9 cellular contexts compared by ENCODE assay signal in genomic region chr3:58419782-58420512, GRCh38. TPM values are rescaled to one million over a fixed set of nuclear protein-coding genes. Genes with fewer than 3 reads are reported as not detected.
DNase-seq lines count a peak whose midpoint lies in the region; ATAC-seq lines count a peak whose summit lies in the region.
"Had no signal": no experiment of that assay in that cellular context is flagged by ENCODE, and none has a peak within 500 bp of the region (broad histone marks: within the 10 kb centered on the region; RNA-seq: fewer than 3 reads in every experiment).

No MANE protein-coding gene starts in this region.

- no peaks in the 10 kb centered on the region for H3K9me3 ChIP-seq in BLaER1
- no peaks in the 10 kb centered on the region for H3K9me3 ChIP-seq in CD4-positive, alpha-beta memory T cell (ENCODE audit: control insufficient read depth in 1 of 2, low read length in 2 of 2)

- peaks cover 6% of the 10 kb centered on the region; the same call in 1 of the 2 replicates for H3K4me1 ChIP-seq in BLaER1
- H3K4me1 ChIP-seq in CD4-positive, alpha-beta memory T cell (ENCODE audit: insufficient read depth, low read length), result no peaks in the 10 kb centered on the region

- peak; percentile 18 for DNase-seq in iris pigment epithelial cell (ENCODE audit: low read depth)
- DNase-seq in inferior parietal cortex (ENCODE audit: extremely low spot score), result no peak
- no peak for DNase-seq in Kasumi-1 (lab: John Stamatoyannopoulos, UW)
- DNase-seq in NCI-H128 (lab: John Stamatoyannopoulos, UW; ENCODE audit: unreplicated experiment), result no peak
- DNase-seq in CD4-positive, alpha-beta memory T cell, result no peak

- POLR2A ChIA-PET in CD4-positive, alpha-beta memory T cell (lab: Charles Lee; ENCODE audit: partially characterized antibody), result no interaction called here

- H4K20me1 ChIP-seq in BLaER1, result peaks cover 7% of the 10 kb centered on the region; the same call in 1 of the 2 replicates

- peaks cover 31 to 34% (median 32%) of the 10 kb centered on the region in 3 donors for H3K4me1 Mint-ChIP-seq in IgD-negative memory B cell
- peaks cover 0 to 1% (median 0%) of the 10 kb centered on the region in 4 donors for H3K4me1 Mint-ChIP-seq in CD4-positive, alpha-beta memory T cell

- no peak overlapping the region for H3K4me3 ChIP-seq in BLaER1
- H3K4me3 ChIP-seq in CD4-positive, alpha-beta memory T cell (ENCODE audit: low read length in 2 of 2), result no peak overlapping the region

- intact Hi-C loops in CD4-positive, alpha-beta memory T cell (cut with micrococcal nuclease), result no loop called here

- CTCF ChIA-PET in CD4-positive, alpha-beta memory T cell (lab: Charles Lee; ENCODE audit: partially characterized antibody), result interaction anchor here (1.0 to 1.1 kb wide), 3 partner anchors 9 to 113 kb away, joined by 3 to 4 read pairs (median 3); no protein-coding TSS in a partner anchor

- H3K27me3 ChIP-seq in BLaER1, result no peaks in the 10 kb centered on the region
- no peaks in the 10 kb centered on the region for H3K27me3 ChIP-seq in CD4-positive, alpha-beta memory T cell (ENCODE audit: insufficient read depth, low read length)

- no peak overlapping the region; the same call in 1 of the 2 replicates for H3K4me2 ChIP-seq in BLaER1

- peak overlapping the region; percentile 1; the same call in 1 of the 2 replicates for H3K27ac ChIP-seq in BLaER1
- H3K27ac ChIP-seq in CD4-positive, alpha-beta memory T cell (ENCODE audit: low read depth, low read length), result no peak overlapping the region

- H3K4me3 Mint-ChIP-seq in IgD-negative memory B cell, result peak overlapping the region in 3 of 4 donors; percentile 6 to 91 (median 14)
- H3K4me3 Mint-ChIP-seq in CD4-positive, alpha-beta memory T cell, result no peak overlapping the region

- H3K36me3 ChIP-seq in BLaER1, result peaks cover 100% of the 10 kb centered on the region
- H3K36me3 ChIP-seq in CD4-positive, alpha-beta memory T cell (ENCODE audit: insufficient read depth, low read length), result peaks cover 15% of the 10 kb centered on the region

- peak overlapping the region; percentile 80 to 90 (median 89) for H3K27ac Mint-ChIP-seq in IgD-negative memory B cell
- H3K27ac Mint-ChIP-seq in CD4-positive, alpha-beta memory T cell, result peak overlapping the region in 3 of 7 donors; percentile 50 to 82 (median 78)

- H3K27me3 Mint-ChIP-seq in IgD-negative memory B cell, result no peaks in the 10 kb centered on the region
- no peaks in the 10 kb centered on the region for H3K27me3 Mint-ChIP-seq in CD4-positive, alpha-beta memory T cell

- peak; percentile 54 for ATAC-seq in GM19467 (IDR thresholded peaks at IDR 0.05; ENCODE audit: unreplicated experiment)

- 0 out of 2 replicates have a peak overlapping the region, but pooled peaks have one; percentile 8 for H3K9ac ChIP-seq in BLaER1

- H3K9me3 Mint-ChIP-seq in IgD-negative memory B cell, result no peaks in the 10 kb centered on the region
- no peaks in the 10 kb centered on the region for H3K9me3 Mint-ChIP-seq in CD4-positive, alpha-beta memory T cell
- H3K9me3 Mint-ChIP-seq: activated naive CD4-positive, alpha-beta T cell treated with anti-CD3 and anti-CD28 coated beads, Interleukin-2, amount 50 U/mL, for 72 hours had no signal

- H3K36me3 Mint-ChIP-seq in IgD-negative memory B cell, result peaks cover 3% of the 10 kb centered on the region
- peaks cover 11 to 41% of the 10 kb centered on the region in 2 donors for H3K36me3 Mint-ChIP-seq in CD4-positive, alpha-beta memory T cell

RNA-seq across cellular contexts. Expression of gene PDHB, which starts 13.7 kb away (rescaled TPM):
- 85.8 TPM for polyA plus RNA-seq in IgD-negative memory B cell
- total RNA-seq in CD4-positive, alpha-beta memory T cell, result 10 to 100 TPM; 55.0 to 58.6 TPM
- 100 to 1,000 TPM; 103 to 148 TPM for polyA plus RNA-seq in CD4-positive, alpha-beta memory T cell

Comparison
In these comparisons a context has a peak if more than half of its experiments do, and no peak if none do; other contexts are left out.
1. H3K4me3 Mint-ChIP-seq: peak in IgD-negative memory B cell (3 of 4); none in CD4-positive, alpha-beta memory T cell (0 of 8).